In genomic region chr9:62801372-62801811, GRCh38 we compare ENCODE assay signal across 1 cellular context.
TF ChIP-seq lines count a peak whose summit lies in the region.

No MANE protein-coding gene starts in this region.

TF ChIP-seq in GM12878, 131 proteins besides CTCF, POLR2A, EP300 and RAD21 (continued from another document):
- TF ChIP-seq SRF (IDR thresholded peaks at IDR 0.05; ENCODE audit: low read depth in 2 of 2, low read length in 2 of 2) = 0 out of 4 replicates have a peak, but pooled peaks of 1 of the 2 experiments have one; percentile 35
- peak; percentile 80 for TF ChIP-seq MLLT1 (IDR thresholded peaks at IDR 0.05)
- peak; percentile 27; the same call in 1 of the 2 replicates for TF ChIP-seq TAF1 (IDR thresholded peaks at IDR 0.05; ENCODE audit: borderline replicate concordance, low read depth, low read length)
